1 cellular context compared by ENCODE assay signal in the genomic region with DNA sequence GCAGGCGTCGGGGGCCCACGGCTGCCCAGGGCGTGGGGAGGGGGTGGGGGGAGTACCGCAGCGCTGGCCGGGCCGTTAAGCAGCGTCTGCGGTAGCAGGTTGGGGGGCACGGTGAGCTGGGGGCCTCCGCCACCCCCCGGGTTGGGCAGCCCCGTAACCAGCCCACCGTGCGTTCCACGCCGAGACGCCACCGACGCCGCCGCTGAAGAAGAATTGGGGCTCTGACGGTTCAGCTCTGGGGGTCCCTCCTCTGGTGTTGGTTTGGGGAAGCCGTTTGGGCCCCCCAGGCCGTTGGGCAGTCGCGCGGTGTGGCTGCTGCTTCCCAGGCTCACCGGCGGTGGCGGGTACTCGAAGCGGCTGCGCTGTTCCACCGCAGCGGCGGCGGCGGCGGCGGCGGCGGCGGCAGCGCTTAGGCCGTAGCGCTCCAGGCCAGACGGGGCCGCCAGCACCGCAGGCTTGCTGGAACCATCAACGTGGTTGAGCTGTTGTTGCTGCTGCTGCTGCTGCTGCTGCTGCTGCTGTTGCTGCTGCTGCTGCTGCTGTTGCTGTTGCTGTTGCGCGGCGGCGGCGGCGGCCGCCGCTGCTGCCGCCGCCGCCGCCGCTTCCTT.
A peak's percentile ranks its signal among the peaks of the same experiment; 100 is the strongest.
TF ChIP-seq lines count a peak whose summit lies in the region.

No MANE protein-coding gene starts in this region.

TF ChIP-seq in HepG2, 621 proteins besides CTCF, POLR2A, EP300 and RAD21 (continued from another document):
- TF ChIP-seq, protein P1, sequence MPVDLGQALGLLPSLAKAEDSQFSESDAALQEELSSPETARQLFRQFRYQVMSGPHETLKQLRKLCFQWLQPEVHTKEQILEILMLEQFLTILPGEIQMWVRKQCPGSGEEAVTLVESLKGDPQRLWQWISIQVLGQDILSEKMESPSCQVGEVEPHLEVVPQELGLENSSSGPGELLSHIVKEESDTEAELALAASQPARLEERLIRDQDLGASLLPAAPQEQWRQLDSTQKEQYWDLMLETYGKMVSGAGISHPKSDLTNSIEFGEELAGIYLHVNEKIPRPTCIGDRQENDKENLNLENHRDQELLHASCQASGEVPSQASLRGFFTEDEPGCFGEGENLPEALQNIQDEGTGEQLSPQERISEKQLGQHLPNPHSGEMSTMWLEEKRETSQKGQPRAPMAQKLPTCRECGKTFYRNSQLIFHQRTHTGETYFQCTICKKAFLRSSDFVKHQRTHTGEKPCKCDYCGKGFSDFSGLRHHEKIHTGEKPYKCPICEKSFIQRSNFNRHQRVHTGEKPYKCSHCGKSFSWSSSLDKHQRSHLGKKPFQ (CRISPR knock-in tag; IDR thresholded peaks at IDR 0.05; ENCODE audit: insufficient replicate concordance): no peak
- TF ChIP-seq TAF15 (IDR thresholded peaks at IDR 0.05; ENCODE audit: low read depth, low read length, poor library complexity, severe bottlenecking) (peak; percentile 4), POLR2AphosphoS2 (IDR thresholded peaks at IDR 0.05; ENCODE audit: low read depth, low read length) (no peak), ZNF292 (CRISPR knock-in tag; IDR thresholded peaks at IDR 0.05; ENCODE audit: borderline replicate concordance, low read depth) (no peak), RORA (CRISPR knock-in tag; IDR thresholded peaks at IDR 0.05) (no peak), HNRNPLL (IDR thresholded peaks at IDR 0.05; ENCODE audit: low read depth, low read length, poor library complexity, severe bottlenecking) (peak; percentile 77), FOXM1 (CRISPR knock-in tag; IDR thresholded peaks at IDR 0.05) (no peak), ZFX (CRISPR knock-in tag; IDR thresholded peaks at IDR 0.05; ENCODE audit: low read depth) (peak; percentile 5; the same call in 1 of the 2 replicates), ZNF160 (CRISPR knock-in tag; IDR thresholded peaks at IDR 0.05) (peak; percentile 37; the same call in 1 of the 2 replicates), ZNF451 (CRISPR knock-in tag; IDR thresholded peaks at IDR 0.05) (0 out of 2 replicates have a peak, but pooled peaks have one; percentile 6), ZNF703 (CRISPR knock-in tag; IDR thresholded peaks at IDR 0.05; ENCODE audit: borderline replicate concordance) (no peak), ZNF768 (CRISPR knock-in tag; IDR thresholded peaks at IDR 0.05) (peak; percentile 9; the same call in 1 of the 2 replicates), YEATS4 (CRISPR knock-in tag; IDR thresholded peaks at IDR 0.05; ENCODE audit: borderline replicate concordance) (0 out of 2 replicates have a peak, but pooled peaks have one; percentile 3), KMT2A (CRISPR knock-in tag; IDR thresholded peaks at IDR 0.05) (0 out of 2 replicates have a peak, but pooled peaks have one; percentile 8), ZFP90 (CRISPR knock-in tag; IDR thresholded peaks at IDR 0.05; ENCODE audit: borderline replicate concordance) (0 out of 2 replicates have a peak, but pooled peaks have one; percentile 11), BORCS8-MEF2B (CRISPR knock-in tag; IDR thresholded peaks at IDR 0.05) (0 out of 2 replicates have a peak, but pooled peaks have one; percentile 7), KAT7 (CRISPR knock-in tag; IDR thresholded peaks at IDR 0.05; ENCODE audit: borderline replicate concordance) (peak; percentile 33; the same call in 1 of the 2 replicates), ZFP1 (CRISPR knock-in tag; IDR thresholded peaks at IDR 0.05) (no peak), NFYB (CRISPR knock-in tag; IDR thresholded peaks at IDR 0.05) (no peak), ZNF569 (CRISPR knock-in tag; IDR thresholded peaks at IDR 0.05; ENCODE audit: borderline replicate concordance) (no peak), YY1 (IDR thresholded peaks at IDR 0.05; ENCODE audit: insufficient read depth, insufficient replicate concordance, low read depth, low read length) (peak; percentile 1), PHF8 (CRISPR knock-in tag; IDR thresholded peaks at IDR 0.05) (0 out of 2 replicates have a peak, but pooled peaks have one; percentile 8), NR1H2 (CRISPR knock-in tag; IDR thresholded peaks at IDR 0.05; ENCODE audit: borderline replicate concordance, low read depth) (no peak), ZNF619 (CRISPR knock-in tag; IDR thresholded peaks at IDR 0.05) (no peak), ZSCAN25 (CRISPR knock-in tag; IDR thresholded peaks at IDR 0.05) (no peak), ARNT2 (CRISPR knock-in tag; IDR thresholded peaks at IDR 0.05; ENCODE audit: low read depth) (peak; percentile 49), ZNF616 (CRISPR knock-in tag; IDR thresholded peaks at IDR 0.05; ENCODE audit: low read depth) (0 out of 2 replicates have a peak, but pooled peaks have one; percentile 1)
- TF ChIP-seq, protein P2, sequence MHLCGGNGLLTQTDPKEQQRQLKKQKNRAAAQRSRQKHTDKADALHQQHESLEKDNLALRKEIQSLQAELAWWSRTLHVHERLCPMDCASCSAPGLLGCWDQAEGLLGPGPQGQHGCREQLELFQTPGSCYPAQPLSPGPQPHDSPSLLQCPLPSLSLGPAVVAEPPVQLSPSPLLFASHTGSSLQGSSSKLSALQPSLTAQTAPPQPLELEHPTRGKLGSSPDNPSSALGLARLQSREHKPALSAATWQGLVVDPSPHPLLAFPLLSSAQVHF (CRISPR knock-in tag; IDR thresholded peaks at IDR 0.05): no peak
- TF ChIP-seq, protein P3, sequence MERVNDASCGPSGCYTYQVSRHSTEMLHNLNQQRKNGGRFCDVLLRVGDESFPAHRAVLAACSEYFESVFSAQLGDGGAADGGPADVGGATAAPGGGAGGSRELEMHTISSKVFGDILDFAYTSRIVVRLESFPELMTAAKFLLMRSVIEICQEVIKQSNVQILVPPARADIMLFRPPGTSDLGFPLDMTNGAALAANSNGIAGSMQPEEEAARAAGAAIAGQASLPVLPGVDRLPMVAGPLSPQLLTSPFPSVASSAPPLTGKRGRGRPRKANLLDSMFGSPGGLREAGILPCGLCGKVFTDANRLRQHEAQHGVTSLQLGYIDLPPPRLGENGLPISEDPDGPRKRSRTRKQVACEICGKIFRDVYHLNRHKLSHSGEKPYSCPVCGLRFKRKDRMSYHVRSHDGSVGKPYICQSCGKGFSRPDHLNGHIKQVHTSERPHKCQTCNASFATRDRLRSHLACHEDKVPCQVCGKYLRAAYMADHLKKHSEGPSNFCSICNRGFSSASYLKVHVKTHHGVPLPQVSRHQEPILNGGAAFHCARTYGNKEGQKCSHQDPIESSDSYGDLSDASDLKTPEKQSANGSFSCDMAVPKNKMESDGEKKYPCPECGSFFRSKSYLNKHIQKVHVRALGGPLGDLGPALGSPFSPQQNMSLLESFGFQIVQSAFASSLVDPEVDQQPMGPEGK (CRISPR knock-in tag; IDR thresholded peaks at IDR 0.05): peak; percentile 20; the same call in 1 of the 2 replicates
- TF ChIP-seq, protein P4, sequence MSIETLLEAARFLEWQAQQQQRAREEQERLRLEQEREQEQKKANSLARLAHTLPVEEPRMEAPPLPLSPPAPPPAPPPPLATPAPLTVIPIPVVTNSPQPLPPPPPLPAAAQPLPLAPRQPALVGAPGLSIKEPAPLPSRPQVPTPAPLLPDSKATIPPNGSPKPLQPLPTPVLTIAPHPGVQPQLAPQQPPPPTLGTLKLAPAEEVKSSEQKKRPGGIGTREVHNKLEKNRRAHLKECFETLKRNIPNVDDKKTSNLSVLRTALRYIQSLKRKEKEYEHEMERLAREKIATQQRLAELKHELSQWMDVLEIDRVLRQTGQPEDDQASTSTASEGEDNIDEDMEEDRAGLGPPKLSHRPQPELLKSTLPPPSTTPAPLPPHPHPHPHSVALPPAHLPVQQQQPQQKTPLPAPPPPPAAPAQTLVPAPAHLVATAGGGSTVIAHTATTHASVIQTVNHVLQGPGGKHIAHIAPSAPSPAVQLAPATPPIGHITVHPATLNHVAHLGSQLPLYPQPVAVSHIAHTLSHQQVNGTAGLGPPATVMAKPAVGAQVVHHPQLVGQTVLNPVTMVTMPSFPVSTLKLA (IDR thresholded peaks at IDR 0.05): no peak
